8 cellular contexts compared by ENCODE assay signal in genomic region chr2:111366639-111367025, GRCh38.
DNase-seq lines count a peak whose midpoint lies in the region; ATAC-seq and TF ChIP-seq lines count a peak whose summit lies in the region.
"Not testable (repeated sequence)": the region's sequence is repeated elsewhere in the genome, so short reads cannot be mapped to it uniquely, and the experiment has no call there.

No MANE protein-coding gene starts in this region.

- peak overlapping the region; percentile 20 to 48 for H3K4me3 Mint-ChIP-seq in CD14-positive monocyte
- H3K4me3 Mint-ChIP-seq in activated naive CD4-positive, alpha-beta T cell treated with anti-CD3 and anti-CD28 coated beads, Interleukin-2, amount 50 U/mL, for 24 hours = peak overlapping the region; percentile 23

- peak overlapping the region; percentile 19 for H3K4me3 ChIP-seq in colonic mucosa
- peak overlapping the region in 1 of 2 donors; percentile 42 for H3K4me3 ChIP-seq in gastroesophageal sphincter
- not testable (repeated sequence) for H3K4me3 ChIP-seq in right cardiac atrium (ENCODE audit: low read length); mucosa of descending colon
- H3K4me3 ChIP-seq in vagina = peak overlapping the region; percentile 24 to 28

- H3K4me1 Mint-ChIP-seq in CD14-positive monocyte; activated naive CD4-positive, alpha-beta T cell treated with anti-CD3 and anti-CD28 coated beads, Interleukin-2, amount 50 U/mL, for 24 hours: not testable (repeated sequence)

- H3K27ac Mint-ChIP-seq in CD14-positive monocyte; activated naive CD4-positive, alpha-beta T cell treated with anti-CD3 and anti-CD28 coated beads, Interleukin-2, amount 50 U/mL, for 24 hours: not testable (repeated sequence)

- H3K4me1 ChIP-seq in colonic mucosa; gastroesophageal sphincter; right cardiac atrium (ENCODE audit: control insufficient read depth, insufficient read depth, low read length); mucosa of descending colon (ENCODE audit: low read depth); vagina: not testable (repeated sequence)

- not testable (repeated sequence) for DNase-seq in CD14-positive monocyte (ENCODE audit: low spot score); colonic mucosa; vagina (ENCODE audit: extremely low spot score in 2 of 2)
- DNase-seq in right cardiac atrium (peak in 1 of 3 donors; percentile 40), mucosa of descending colon (peak in 1 of 3 donors; percentile 26), retina (peak; percentile 57)

- not testable (repeated sequence) for H3K36me3 ChIP-seq in colonic mucosa; gastroesophageal sphincter; mucosa of descending colon (ENCODE audit: low read depth); vagina

- H3K9ac ChIP-seq in colonic mucosa (ENCODE audit: low read depth in 2 of 2, low read length in 2 of 2) = not testable (repeated sequence)

- ATAC-seq in gastroesophageal sphincter (peak; percentile 2), right cardiac atrium (peak; percentile 31 to 43), mucosa of descending colon (peak; percentile 37)

- not testable (repeated sequence) for H3K27me3 ChIP-seq in colonic mucosa; gastroesophageal sphincter; right cardiac atrium (ENCODE audit: control insufficient read depth, insufficient read depth); vagina

- H3K9me3 ChIP-seq in colonic mucosa; gastroesophageal sphincter; right cardiac atrium (ENCODE audit: control insufficient read depth, low read length); mucosa of descending colon; vagina: not testable (repeated sequence)

- not testable (repeated sequence) for H3K27ac ChIP-seq in colonic mucosa; gastroesophageal sphincter; right cardiac atrium (ENCODE audit: low read length); vagina

- not testable (repeated sequence) for TF ChIP-seq POLR2A in gastroesophageal sphincter (IDR thresholded peaks at IDR 0.05); vagina (IDR thresholded peaks at IDR 0.05)

- H3K36me3 Mint-ChIP-seq in CD14-positive monocyte; activated naive CD4-positive, alpha-beta T cell treated with anti-CD3 and anti-CD28 coated beads, Interleukin-2, amount 50 U/mL, for 24 hours: not testable (repeated sequence)

- TF ChIP-seq EP300 in gastroesophageal sphincter (IDR thresholded peaks at IDR 0.05) = not testable (repeated sequence)

- TF ChIP-seq CTCF in CD14-positive monocyte (IDR thresholded peaks at IDR 0.05); colonic mucosa (IDR thresholded peaks at IDR 0.05); gastroesophageal sphincter (IDR thresholded peaks at IDR 0.05); mucosa of descending colon (IDR thresholded peaks at IDR 0.05); vagina (IDR thresholded peaks at IDR 0.05): not testable (repeated sequence)

- H3K9me3 Mint-ChIP-seq in CD14-positive monocyte; activated naive CD4-positive, alpha-beta T cell treated with anti-CD3 and anti-CD28 coated beads, Interleukin-2, amount 50 U/mL, for 24 hours: not testable (repeated sequence)

- intact Hi-C loops in CD14-positive monocyte (cut with micrococcal nuclease); colonic mucosa (cut with DNase I); right cardiac atrium (cut with DNase I); mucosa of descending colon (cut with DNase I, micrococcal nuclease); vagina (cut with DNase I): not testable (repeated sequence)

- peaks cover 0 to 11% (median 3%) of the 10 kb centered on the region in 3 donors for H3K27me3 Mint-ChIP-seq in CD14-positive monocyte (ENCODE audit: low read depth in 3 of 3)
- H3K27me3 Mint-ChIP-seq in activated naive CD4-positive, alpha-beta T cell treated with anti-CD3 and anti-CD28 coated beads, Interleukin-2, amount 50 U/mL, for 24 hours = not testable (repeated sequence)

- 64% methylated on average over 3 of the region's 14 CpGs; no CpG with 5 or more reads in 1 of the 2 donors for WGBS in gastroesophageal sphincter (ENCODE audit: low coverage in 1 of 2), 2 donors
- WGBS in right cardiac atrium = 55% methylated on average over 13 of the region's 14 CpGs
